Comparison of ENCODE assay signal across 9 cellular contexts in genomic region chr15:87604857-87605446, GRCh38.
DNase-seq lines count a peak whose midpoint lies in the region; ATAC-seq and TF ChIP-seq lines count a peak whose summit lies in the region.
"Had no signal": no experiment of that assay in that cellular context is flagged by ENCODE, and none has a peak within 500 bp of the region (broad histone marks: within the 10 kb centered on the region; RNA-seq: fewer than 3 reads in every experiment).

No MANE protein-coding gene starts in this region.

- H3K36me3 ChIP-seq in hepatocyte (replicated peaks; ENCODE audit: insufficient read depth, low read depth) = no peaks in the 10 kb centered on the region
- H3K36me3 ChIP-seq: thoracic aorta had no signal

- H2AFZ ChIP-seq in hepatocyte = no peak overlapping the region

- H3K9me2 ChIP-seq in hepatocyte (replicated peaks; ENCODE audit: insufficient read depth) = no peaks in the 10 kb centered on the region

- DNase-seq in AG08395 (ENCODE audit: low spot score) (peak; percentile 17), GM13976 (ENCODE audit: low spot score) (peak; percentile 6), RKO (ENCODE audit: low spot score) (peak; percentile 38), hepatocyte (ENCODE audit: low spot score) (peak; percentile 54), islet precursor cell (no peak), NCI-H1694 treated with DMSO at 0.1 percent for 48 hours (lab: John Stamatoyannopoulos, UW) (no peak), GM20000 (ENCODE audit: low spot score) (no peak)

- peak; percentile 38 for TF ChIP-seq CTCF in GM13976 (IDR thresholded peaks at IDR 0.05; ENCODE audit: borderline replicate concordance, control extremely low read depth, extremely low read depth, insufficient read depth, missing control alignments)
- peak; percentile 44 for TF ChIP-seq CTCF in hepatocyte (IDR thresholded peaks at IDR 0.05; ENCODE audit: poor library complexity)
- TF ChIP-seq CTCF in GM20000 (IDR thresholded peaks at IDR 0.05; ENCODE audit: extremely low read depth, missing control alignments) = no peak

- 29% methylated on average over 6 of the region's 6 CpGs for WGBS in hepatocyte (ENCODE audit: low lambda C conversion rate, missing lambda C conversion rate)

- no peaks in the 10 kb centered on the region for H4K20me1 ChIP-seq in hepatocyte (ENCODE audit: insufficient read depth, poor library complexity, severe bottlenecking)

- H3K4me1 ChIP-seq in hepatocyte (ENCODE audit: insufficient read depth) = no peaks in the 10 kb centered on the region

- ATAC-seq in GM21367 (IDR thresholded peaks at IDR 0.05; ENCODE audit: unreplicated experiment) = no peak

- no peak overlapping the region for H3K27ac ChIP-seq in hepatocyte
- H3K27ac ChIP-seq: thoracic aorta had no signal

- in situ Hi-C loops in GM13976 (cut with MboI; ENCODE audit: low sequenced_read_pairs, unreplicated experiment) = no loop called here

- no peaks in the 10 kb centered on the region for H3K27me3 ChIP-seq in hepatocyte

- no peak overlapping the region for H3K4me2 ChIP-seq in hepatocyte

- H3K4me3 ChIP-seq in hepatocyte = no peak overlapping the region
- H3K4me3 ChIP-seq: thoracic aorta had no signal

- no peaks in the 10 kb centered on the region for H3K9me3 ChIP-seq in hepatocyte (ENCODE audit: low read depth)
- H3K9me3 ChIP-seq: thoracic aorta had no signal

- no peaks in the 10 kb centered on the region for H3K79me2 ChIP-seq in hepatocyte

Comparison
In these comparisons a context has a peak if more than half of its experiments do, and no peak if none do; other contexts are left out.
1. DNase-seq: peak in AG08395 (single experiment), GM13976 (single experiment), RKO (single experiment) and hepatocyte (single experiment); none in islet precursor cell (single experiment), NCI-H1694 treated with DMSO at 0.1 percent for 48 hours (single experiment) and GM20000 (single experiment).